9 cellular contexts compared by ENCODE assay signal in the genomic region with DNA sequence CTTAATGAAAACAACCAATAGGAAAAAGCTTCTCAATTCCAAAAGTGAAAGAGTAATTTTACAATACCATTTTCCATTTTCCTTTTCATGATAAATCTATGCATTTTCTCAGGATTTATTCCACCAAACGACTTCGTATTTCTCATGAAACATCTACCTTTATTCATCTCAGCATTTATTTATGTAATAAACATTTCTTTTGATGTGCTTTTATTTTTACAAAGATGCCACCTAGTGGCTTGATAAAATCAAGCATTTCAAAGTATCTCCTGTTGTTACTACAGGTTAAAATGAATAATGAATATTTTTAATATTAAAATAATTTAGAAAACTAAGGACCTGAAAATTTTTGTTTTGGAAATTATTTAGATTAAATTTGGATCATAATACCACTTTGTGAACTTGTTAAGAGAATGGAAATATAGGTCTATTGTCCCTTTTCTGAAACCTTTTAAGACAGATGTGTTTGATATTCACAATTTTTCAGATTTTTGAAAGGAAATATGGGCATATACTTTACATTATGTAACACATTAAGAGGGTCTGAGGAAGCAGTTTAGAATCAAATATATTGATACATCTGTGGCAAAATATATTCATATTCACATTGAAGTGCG. TPM values are rescaled to one million over a fixed set of nuclear protein-coding genes. Genes with fewer than 3 reads are reported as not detected.
DNase-seq lines count a peak whose midpoint lies in the region; ATAC-seq and TF ChIP-seq lines count a peak whose summit lies in the region.
"Had no signal": no experiment of that assay in that cellular context is flagged by ENCODE, and none has a peak within 500 bp of the region (broad histone marks: within the 10 kb centered on the region; RNA-seq: fewer than 3 reads in every experiment).

No MANE protein-coding gene starts in this region.

- no peak for ATAC-seq in naive thymus-derived CD4-positive, alpha-beta T cell
- ATAC-seq in HG03280 (IDR thresholded peaks at IDR 0.05; ENCODE audit: unreplicated experiment) (no peak), GM19328 (IDR thresholded peaks at IDR 0.05; ENCODE audit: unreplicated experiment) (no peak), mucosa of descending colon (no peak)

- H3K4me1 ChIP-seq in naive thymus-derived CD4-positive, alpha-beta T cell (ENCODE audit: control insufficient read depth in 2 of 2, insufficient read depth in 2 of 2, low read length in 2 of 2), result peaks cover 4 to 14% of the 10 kb centered on the region in 2 donors
- H3K4me1 ChIP-seq in mucosa of descending colon (ENCODE audit: low read depth), result peaks cover 12% of the 10 kb centered on the region

- H3K27me3 ChIP-seq in naive thymus-derived CD4-positive, alpha-beta T cell (ENCODE audit: control insufficient read depth in 2 of 2, insufficient read depth in 2 of 2, low read length in 2 of 2), result no peaks in the 10 kb centered on the region

- POLR2A ChIA-PET in MCF 10A (lab: Yijun Ruan, JAX), result interaction anchor here (0.7 to 1.6 kb wide), 3 partner anchors 42 to 135 kb away, joined by 3 read pairs; no protein-coding TSS in a partner anchor
- POLR2A ChIA-PET in naive thymus-derived CD4-positive, alpha-beta T cell (lab: Charles Lee), result interaction anchor here (0.6 kb wide), 1 partner anchor 69 kb away, joined by 6 read pairs; no protein-coding TSS in a partner anchor

- no peak overlapping the region for H3K4me3 ChIP-seq in naive thymus-derived CD4-positive, alpha-beta T cell (ENCODE audit: low read length)
- no peak overlapping the region for H3K4me3 ChIP-seq in mucosa of descending colon

- no peaks in the 10 kb centered on the region for H3K9me3 Mint-ChIP-seq in MCF 10A (ENCODE audit: unreplicated experiment)
- peaks cover 0 to 3% (median 0%) of the 10 kb centered on the region in 11 donors for H3K9me3 Mint-ChIP-seq in naive thymus-derived CD4-positive, alpha-beta T cell
- H3K9me3 Mint-ChIP-seq: dendritic cell treated with granulocyte-macrophage colony-stimulating factor and Interleukin-4, amounts not matched to agents 40 ng/mL and 50 ng/mL, for 4 days had no signal

- H3K36me3 Mint-ChIP-seq in MCF 10A (ENCODE audit: insufficient read depth, unreplicated experiment), result peaks cover 16% of the 10 kb centered on the region
- peaks cover 0 to 5% (median 0%) of the 10 kb centered on the region in 5 donors for H3K36me3 Mint-ChIP-seq in naive thymus-derived CD4-positive, alpha-beta T cell

- no peak overlapping the region for H3K27ac ChIP-seq in naive thymus-derived CD4-positive, alpha-beta T cell (ENCODE audit: low read depth, low read length)

- H3K36me3 ChIP-seq in naive thymus-derived CD4-positive, alpha-beta T cell (ENCODE audit: control insufficient read depth in 2 of 3, insufficient read depth in 3 of 3, low read length in 3 of 3), result peaks cover 0 to 1% (median 0%) of the 10 kb centered on the region in 3 experiments
- H3K36me3 ChIP-seq in mucosa of descending colon (ENCODE audit: low read depth), result no peaks in the 10 kb centered on the region

- H3K4me1 Mint-ChIP-seq in MCF 10A (ENCODE audit: insufficient read depth, unreplicated experiment), result peaks cover 20% of the 10 kb centered on the region
- peaks cover 7 to 30% (median 25%) of the 10 kb centered on the region in 7 donors for H3K4me1 Mint-ChIP-seq in naive thymus-derived CD4-positive, alpha-beta T cell

- no peak overlapping the region for H3K27ac Mint-ChIP-seq in MCF 10A (ENCODE audit: low read depth, unreplicated experiment)
- peak overlapping the region in 1 of 9 donors; percentile 28 for H3K27ac Mint-ChIP-seq in naive thymus-derived CD4-positive, alpha-beta T cell
- H3K27ac Mint-ChIP-seq: dendritic cell treated with granulocyte-macrophage colony-stimulating factor and Interleukin-4, amounts not matched to agents 40 ng/mL and 50 ng/mL, for 4 days had no signal

- H3K4me3 Mint-ChIP-seq in MCF 10A (ENCODE audit: unreplicated experiment), result no peak overlapping the region
- no peak overlapping the region for H3K4me3 Mint-ChIP-seq in naive thymus-derived CD4-positive, alpha-beta T cell
- H3K4me3 Mint-ChIP-seq: dendritic cell treated with granulocyte-macrophage colony-stimulating factor and Interleukin-4, amounts not matched to agents 40 ng/mL and 50 ng/mL, for 4 days had no signal

- peak; percentile 26 for TF ChIP-seq CTCF in MCF 10A (IDR thresholded peaks at IDR 0.05; ENCODE audit: unreplicated experiment)
- TF ChIP-seq CTCF in mucosa of descending colon (IDR thresholded peaks at IDR 0.05), result no peak

- DNase-seq in DMS 273 treated with DMSO at 0.1 percent for 48 hours (lab: John Stamatoyannopoulos, UW), result peak; percentile 21
- peak; percentile 46 for DNase-seq in M059J (ENCODE audit: low read depth)
- DNase-seq in MCF 10A (ENCODE audit: unreplicated experiment), result peak; percentile 46
- DNase-seq in naive thymus-derived CD4-positive, alpha-beta T cell, result peak in 5 of 9 donors; percentile 11 to 48 (median 30)
- DNase-seq in mucosa of descending colon, result no peak
- DNase-seq in activated naive CD4-positive, alpha-beta T cell treated with anti-CD3 and anti-CD28 coated beads, Interleukin-2, amount 50 U/mL, for 16 hours, result no peak

- BruUV-seq in MCF 10A (replicated peaks; lab: Mats Ljungman, UMichigan), result no TSS peak

- CTCF ChIA-PET in MCF 10A (lab: Yijun Ruan, JAX), result interaction anchor here (0.6 to 0.9 kb wide), 4 partner anchors 44 to 1299 kb away, joined by 3 read pairs; no protein-coding TSS in a partner anchor
- CTCF ChIA-PET in naive thymus-derived CD4-positive, alpha-beta T cell (lab: Charles Lee), result interaction anchor here (0.6 kb wide), 1 partner anchor 333 kb away, joined by 7 read pairs; no protein-coding TSS in a partner anchor

- no peaks in the 10 kb centered on the region for H3K9me3 ChIP-seq in naive thymus-derived CD4-positive, alpha-beta T cell (ENCODE audit: control insufficient read depth in 2 of 3, low read length in 3 of 3)
- H3K9me3 ChIP-seq in mucosa of descending colon, result no peaks in the 10 kb centered on the region

- peaks cover 17% of the 10 kb centered on the region for H3K27me3 Mint-ChIP-seq in MCF 10A (ENCODE audit: insufficient read depth, unreplicated experiment)
- H3K27me3 Mint-ChIP-seq in naive thymus-derived CD4-positive, alpha-beta T cell, result peaks cover 10 to 19% (median 11%) of the 10 kb centered on the region in 5 donors

- intact Hi-C loops in MCF 10A (cut with micrococcal nuclease) (no loop called here), mucosa of descending colon (cut with DNase I, micrococcal nuclease) (loop anchor here in 1 of 2 donors (5.0 kb wide), 1 partner anchor 45 kb away; no protein-coding TSS in a partner anchor)
- intact Hi-C loops in naive thymus-derived CD4-positive, alpha-beta T cell (cut with micrococcal nuclease), result loop anchor here (1.0 to 10.0 kb wide), 2 partner anchors 43 to 1398 kb away; no protein-coding TSS in a partner anchor

RNA-seq across cellular contexts. Expression of gene IQUB, which starts 2.7 kb away (rescaled TPM):
- 0.05 and 1.1 TPM in 2 replicates for total RNA-seq in M059J (2014; rRNA removed; shearing (Covaris generic))
- total RNA-seq in MCF 10A (2022) (0.16 and 0.17 TPM in 2 replicates), mucosa of descending colon (under 1 TPM in 2 of 3 donors, not detected in 1; 0.26 to 0.41 TPM)
- total RNA-seq in naive thymus-derived CD4-positive, alpha-beta T cell, result under 1 TPM in 1 of 5 experiments, not detected in 4; 0.24 TPM
- polyA plus RNA-seq in naive thymus-derived CD4-positive, alpha-beta T cell, result under 1 TPM in 1 of 2 donors, not detected in 1; 0.09 TPM

RNA-seq across cellular contexts. Expression of gene NDUFA5, which starts 20.5 kb away (rescaled TPM):
- 64.4 and 81.9 TPM in 2 replicates for total RNA-seq in M059J (2014; rRNA removed; shearing (Covaris generic))
- total RNA-seq in MCF 10A (2022), result 71.9 and 72.8 TPM in 2 replicates
- 10 to 100 TPM; 51.2 to 64.1 (median 62.5) TPM for total RNA-seq in naive thymus-derived CD4-positive, alpha-beta T cell
- polyA plus RNA-seq in naive thymus-derived CD4-positive, alpha-beta T cell, result 10 to 100 TPM; 40.8 to 97.8 TPM
- total RNA-seq in mucosa of descending colon, result 100 to 1,000 TPM in 2 of 3 donors, 10 to 100 TPM in 1; 88.7 to 118 (median 104) TPM

Comparison
In these comparisons a context has a peak if more than half of its experiments do, and no peak if none do; other contexts are left out.
1. DNase-seq: peak in DMS 273 treated with DMSO at 0.1 percent for 48 hours (single experiment), M059J (single experiment), MCF 10A (single experiment) and naive thymus-derived CD4-positive, alpha-beta T cell (5 of 9); none in mucosa of descending colon (0 of 3) and activated naive CD4-positive, alpha-beta T cell treated with anti-CD3 and anti-CD28 coated beads, Interleukin-2, amount 50 U/mL, for 16 hours (single experiment).